In genomic region chr5:131147258-131147657, GRCh38 we compare ENCODE assay signal across 20 cellular contexts. TPM values are rescaled to one million over a fixed set of nuclear protein-coding genes. Genes with fewer than 3 reads are reported as not detected.
DNase-seq lines count a peak whose midpoint lies in the region; ATAC-seq and TF ChIP-seq lines count a peak whose summit lies in the region.
"Had no signal": no experiment of that assay in that cellular context is flagged by ENCODE, and none has a peak within 500 bp of the region (broad histone marks: within the 10 kb centered on the region; RNA-seq: fewer than 3 reads in every experiment).

No MANE protein-coding gene starts in this region.

- no peak overlapping the region for H3K14ac ChIP-seq in mesenchymal stem cell (ENCODE audit: low read length in 2 of 2)

- H3K27me3 ChIP-seq in adipocyte (replicated peaks; ENCODE audit: control insufficient read depth, insufficient read depth, low read length) (no peaks in the 10 kb centered on the region), mesenchymal stem cell (ENCODE audit: control insufficient read depth in 1 of 2, insufficient read depth in 1 of 2, low read length in 2 of 2) (no peaks in the 10 kb centered on the region), esophagus muscularis mucosa (no peaks in the 10 kb centered on the region)
- H3K27me3 ChIP-seq: BLaER1 had no signal

- H2BK120ac ChIP-seq in mesenchymal stem cell (ENCODE audit: low read depth, low read length): no peak overlapping the region

- no peak overlapping the region for H3K23ac ChIP-seq in mesenchymal stem cell (ENCODE audit: low read length in 2 of 2)

- H3K4me1 ChIP-seq in adipocyte (ENCODE audit: control insufficient read depth, insufficient read depth, low read length) (no peaks in the 10 kb centered on the region), mesenchymal stem cell (ENCODE audit: control insufficient read depth, insufficient read depth, low read depth, low read length) (no peaks in the 10 kb centered on the region), esophagus muscularis mucosa (no peaks in the 10 kb centered on the region)
- H3K4me1 ChIP-seq: BLaER1, Caco-2 had no signal

- H3K4me2 ChIP-seq in mesenchymal stem cell (ENCODE audit: low read length, poor library complexity, severe bottlenecking): no peak overlapping the region
- H3K4me2 ChIP-seq: BLaER1, GM23338 had no signal

- intact Hi-C loops in Right ventricle myocardium superior (cut with DNase I): no loop called here
- intact Hi-C loops in esophagus muscularis mucosa (cut with DNase I): no loop called here

- no peak overlapping the region for H3K9ac ChIP-seq in adipocyte (ENCODE audit: low read length)
- no peak overlapping the region for H3K9ac ChIP-seq in mesenchymal stem cell (ENCODE audit: low read length)
- H3K9ac ChIP-seq: BLaER1 had no signal

- H3K36me3 ChIP-seq in adipocyte (ENCODE audit: control insufficient read depth, insufficient read depth, low read length, severe bottlenecking): no peaks in the 10 kb centered on the region
- H3K36me3 ChIP-seq in mesenchymal stem cell (ENCODE audit: control insufficient read depth in 1 of 2, insufficient read depth in 2 of 2, low read depth in 1 of 2, low read length in 2 of 2): no peaks in the 10 kb centered on the region
- H3K36me3 ChIP-seq in esophagus muscularis mucosa: no peaks in the 10 kb centered on the region
- H3K36me3 ChIP-seq: BLaER1 had no signal

- H3K9me3 ChIP-seq in adipocyte (ENCODE audit: control insufficient read depth, low read length) (no peaks in the 10 kb centered on the region), mesenchymal stem cell (ENCODE audit: control insufficient read depth, low read length) (no peaks in the 10 kb centered on the region), esophagus muscularis mucosa (no peaks in the 10 kb centered on the region)
- H3K9me3 ChIP-seq: BLaER1, Caco-2 had no signal

- H3K27ac ChIP-seq in mesenchymal stem cell (ENCODE audit: low read length, poor library complexity, severe bottlenecking): no peak overlapping the region
- no peak overlapping the region for H3K27ac ChIP-seq in esophagus muscularis mucosa (replicated peaks in 1 of 4)
- H3K27ac ChIP-seq: 22Rv1, BLaER1, C4-2B had no signal

- no peaks in the 10 kb centered on the region for H3K79me1 ChIP-seq in mesenchymal stem cell (replicated peaks; ENCODE audit: low read length, poor library complexity, severe bottlenecking)

- POLR2A ChIA-PET in AG04449 (lab: Yijun Ruan, JAX): interaction anchor here (0.6 to 0.7 kb wide), 2 partner anchors 9 to 11 kb away, joined by 3 read pairs; no protein-coding TSS in a partner anchor

- no peak overlapping the region for H2BK12ac ChIP-seq in mesenchymal stem cell (ENCODE audit: low read length in 2 of 2)

- H2AK5ac ChIP-seq in mesenchymal stem cell (ENCODE audit: low read length, severe bottlenecking): no peak overlapping the region

- TF ChIP-seq EP300 in esophagus muscularis mucosa (IDR thresholded peaks at IDR 0.05): no peak

- DNase-seq in AG04449 (ENCODE audit: low read depth, low spot score) (peak; percentile 4), EH (ENCODE audit: low read depth) (peak; percentile 6), adipocyte (ENCODE audit: low read depth) (peak; percentile 3), mesenchymal stem cell (peak; percentile 42), Right ventricle myocardium superior (no peak), DMS153 treated with DMSO at 0.1 percent for 48 hours (lab: John Stamatoyannopoulos, UW; ENCODE audit: unreplicated experiment) (no peak), esophagus muscularis mucosa (ENCODE audit: extremely low spot score) (no peak), erythroblast (lab: John Stamatoyannopoulos, UW) (no peak)
- DNase-seq: Caco-2; CD4-positive, CD25-positive, alpha-beta regulatory T cell; CD8-positive, alpha-beta T cell; DMS153; DMS79; GF-D8; H9 had no signal

- no peak overlapping the region for H3K18ac ChIP-seq in mesenchymal stem cell (ENCODE audit: low read depth in 1 of 2, low read length in 2 of 2)

- H4K91ac ChIP-seq in mesenchymal stem cell (ENCODE audit: low read length): no peak overlapping the region

- TF ChIP-seq CTCF in AG04449 (IDR thresholded peaks at IDR 0.05; ENCODE audit: insufficient read depth, low read length, missing control alignments): no peak
- no peak for TF ChIP-seq CTCF in esophagus muscularis mucosa (IDR thresholded peaks at IDR 0.05)

- H2AFZ ChIP-seq in mesenchymal stem cell (ENCODE audit: low read depth, low read length): no peak overlapping the region
- H2AFZ ChIP-seq: GM23338 had no signal

- ATAC-seq in Right ventricle myocardium superior (ENCODE audit: poor library complexity): no peak
- ATAC-seq: CD8-positive, alpha-beta T cell; GM23338; HCT116 had no signal

- H3K4ac ChIP-seq in mesenchymal stem cell (ENCODE audit: low read depth in 1 of 2, low read length in 2 of 2): no peak overlapping the region

- H3K4me3 ChIP-seq in AG04449 (ENCODE audit: low read depth, low read length) (no peak overlapping the region), adipocyte (ENCODE audit: low read length) (no peak overlapping the region), mesenchymal stem cell (ENCODE audit: insufficient read depth in 1 of 2, low read depth in 1 of 2, low read length in 2 of 2) (no peak overlapping the region), esophagus muscularis mucosa (no peak overlapping the region)
- H3K4me3 ChIP-seq: BLaER1, GM23338 had no signal

- no peak overlapping the region for H2BK15ac ChIP-seq in mesenchymal stem cell (ENCODE audit: low read depth, poor library complexity, severe bottlenecking)

- TF ChIP-seq POLR2A in esophagus muscularis mucosa (IDR thresholded peaks at IDR 0.05; ENCODE audit: low read depth) (no peak), erythroblast (IDR thresholded peaks at IDR 0.05; ENCODE audit: low read length) (no peak)

- no peak overlapping the region for H4K8ac ChIP-seq in mesenchymal stem cell (ENCODE audit: low read length)

- no peak overlapping the region for H2BK5ac ChIP-seq in mesenchymal stem cell (ENCODE audit: low read depth, low read length, poor library complexity, severe bottlenecking)

- CTCF ChIA-PET in AG04449 (lab: Yijun Ruan, JAX): no interaction called here

RNA-seq across cellular contexts. Expression of gene HINT1, which starts 17.8 kb away (rescaled TPM):
- 323 TPM for polyA plus RNA-seq in mesenchymal stem cell (2013, experiment 1 of 2)
- polyA plus RNA-seq in mesenchymal stem cell (2013, experiment 2 of 2): 343 TPM
- total RNA-seq in Right ventricle myocardium superior: 194 TPM
- total RNA-seq in esophagus muscularis mucosa: 100 to 1,000 TPM; 129 to 251 (median 201) TPM

RNA-seq across cellular contexts. Expression of gene LYRM7, which starts 23.5 kb away (rescaled TPM):
- 4.4 TPM for polyA plus RNA-seq in mesenchymal stem cell (2013, experiment 1 of 2)
- polyA plus RNA-seq in mesenchymal stem cell (2013, experiment 2 of 2): 4.3 TPM
- total RNA-seq in Right ventricle myocardium superior: 29.7 TPM
- total RNA-seq in esophagus muscularis mucosa: 1 to 10 TPM; 5.3 to 9.1 (median 8.1) TPM

Comparison
In these comparisons a context has a peak if more than half of its experiments do, and no peak if none do; other contexts are left out.
1. DNase-seq: peak in AG04449 (single experiment), EH (single experiment), adipocyte (single experiment) and mesenchymal stem cell (single experiment); none in Right ventricle myocardium superior (single experiment), DMS153 treated with DMSO at 0.1 percent for 48 hours (single experiment), esophagus muscularis mucosa (single experiment) and erythroblast (0 of 2).